8 cellular contexts compared by ENCODE assay signal in genomic region chr5:131169810-131170539, GRCh38. TPM values are rescaled to one million over a fixed set of nuclear protein-coding genes. Genes with fewer than 3 reads are reported as not detected.
DNase-seq lines count a peak whose midpoint lies in the region; ATAC-seq and TF ChIP-seq lines count a peak whose summit lies in the region.

No MANE protein-coding gene starts in this region.

- TF ChIP-seq CTCF in GM12864 (IDR thresholded peaks at IDR 0.05; ENCODE audit: low read depth, low read length, missing control alignments) = no peak
- TF ChIP-seq CTCF in Peyer's patch (IDR thresholded peaks at IDR 0.05) = no peak
- no peak for TF ChIP-seq CTCF in esophagus squamous epithelium (IDR thresholded peaks at IDR 0.05)

- H3K9me3 ChIP-seq in Peyer's patch = no peaks in the 10 kb centered on the region
- H3K9me3 ChIP-seq in esophagus squamous epithelium = no peaks in the 10 kb centered on the region

- H3K27me3 ChIP-seq in Peyer's patch = no peaks in the 10 kb centered on the region
- no peaks in the 10 kb centered on the region for H3K27me3 ChIP-seq in esophagus squamous epithelium

- H3K4me1 ChIP-seq in Peyer's patch (peaks cover 0 to 19% (median 2%) of the 10 kb centered on the region in 4 donors), esophagus squamous epithelium (peaks cover 4 to 28% (median 19%) of the 10 kb centered on the region in 3 donors)

- intact Hi-C loops in esophagus squamous epithelium (cut with DNase I) = loop anchor here (10.0 kb wide), 2 partner anchors 85 to 235 kb away; no protein-coding TSS in a partner anchor

- WGBS in esophagus squamous epithelium, 2 donors = 31 to 34% methylated on average over 16 of the region's 16 CpGs

- ATAC-seq in GM21825 (IDR thresholded peaks at IDR 0.05; ENCODE audit: unreplicated experiment) (no peak), GM21515 (IDR thresholded peaks at IDR 0.05; ENCODE audit: unreplicated experiment) (no peak)

- no peaks in the 10 kb centered on the region for H3K36me3 ChIP-seq in Peyer's patch
- no peaks in the 10 kb centered on the region for H3K36me3 ChIP-seq in esophagus squamous epithelium

- TF ChIP-seq POLR2A in Peyer's patch (IDR thresholded peaks at IDR 0.05) (no peak), esophagus squamous epithelium (IDR thresholded peaks at IDR 0.05) (no peak)

- peak overlapping the region; percentile 70 for H3K4me3 ChIP-seq in GM12864 (ENCODE audit: low read depth, low read length)
- H3K4me3 ChIP-seq in Peyer's patch = peak overlapping the region; percentile 46 to 81 (median 68)
- H3K4me3 ChIP-seq in esophagus squamous epithelium = peak overlapping the region; percentile 37 to 80 (median 65)

- DNase-seq in GM12864 (ENCODE audit: low read depth) (no peak), Peyer's patch (no peak), esophagus squamous epithelium (lab: John Stamatoyannopoulos, UW) (no peak), renal cortical epithelial cell (ENCODE audit: low read depth) (peak; percentile 12), hypothalamus (lab: John Stamatoyannopoulos, UW) (no peak), MV-4-11 (lab: John Stamatoyannopoulos, UW) (no peak)

- H3K27ac ChIP-seq in Peyer's patch (peak overlapping the region; percentile 31 to 86 (median 84)), esophagus squamous epithelium (peak overlapping the region; percentile 68 to 91 (median 88))

RNA-seq across cellular contexts. Expression of gene LYRM7, which starts 0.8 kb away (rescaled TPM):
- total RNA-seq in Peyer's patch (1 to 10 TPM; 6.6 to 8.8 (median 7.9) TPM), esophagus squamous epithelium (1 to 10 TPM; 4.1 to 9.3 (median 6.4) TPM), renal cortical epithelial cell (4.5 and 10.0 TPM in 2 replicates)

RNA-seq across cellular contexts. Expression of gene HINT1, which starts 4.9 kb away (rescaled TPM):
- total RNA-seq in Peyer's patch (100 to 1,000 TPM; 198 to 422 (median 249) TPM), esophagus squamous epithelium (100 to 1,000 TPM in 3 of 4 donors, 10 to 100 TPM in 1; 65.0 to 241 (median 207) TPM), renal cortical epithelial cell (83.9 and 194 TPM in 2 replicates)
